In the genomic region with DNA sequence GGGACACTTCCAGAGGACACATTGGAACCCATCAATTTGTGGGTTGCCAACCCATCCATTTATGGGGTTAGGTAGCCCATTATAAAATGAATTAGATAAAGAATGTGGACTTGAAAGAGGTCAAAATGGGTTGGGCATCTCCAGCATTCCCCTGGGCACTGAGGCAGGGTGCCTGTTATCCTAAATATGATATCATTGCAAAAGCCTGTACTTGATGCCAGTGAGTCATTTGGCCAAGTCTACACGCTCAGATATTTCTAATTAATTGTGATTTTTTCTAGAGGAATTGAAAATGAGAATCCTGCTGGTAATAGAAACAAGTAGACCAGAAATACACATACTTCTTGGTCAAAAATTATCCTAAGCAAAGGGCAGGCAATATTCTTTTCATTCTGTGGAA, we compare ENCODE assay signal across 19 cellular contexts. TPM values are rescaled to one million over a fixed set of nuclear protein-coding genes. Genes with fewer than 3 reads are reported as not detected.
DNase-seq lines count a peak whose midpoint lies in the region; ATAC-seq, FAIRE-seq and TF ChIP-seq lines count a peak whose summit lies in the region.
"Had no signal": no experiment of that assay in that cellular context is flagged by ENCODE, and none has a peak within 500 bp of the region (broad histone marks: within the 10 kb centered on the region; RNA-seq: fewer than 3 reads in every experiment).

No MANE protein-coding gene starts in this region.

- H3K27me3 ChIP-seq in SK-N-SH (ENCODE audit: insufficient read depth) (no peaks in the 10 kb centered on the region), esophagus muscularis mucosa (no peaks in the 10 kb centered on the region)

- TF ChIP-seq EP300 in SK-N-SH (IDR thresholded peaks at IDR 0.05; ENCODE audit: borderline replicate concordance in 1 of 2, low read depth in 1 of 2, low read length in 1 of 2) (no peak), esophagus muscularis mucosa (IDR thresholded peaks at IDR 0.05) (no peak)

- in situ Hi-C loops in Caki2 (cut with HindIII; ENCODE audit: low pct_unique_long_range_greater_than_20kb, low sequenced_read_pairs): no loop called here

- peaks cover 6% of the 10 kb centered on the region for H3F3A ChIP-seq in SK-N-SH (replicated peaks; ENCODE audit: insufficient read depth)

- no peak for FAIRE-seq in kidney (lab: Jason Lieb, UNC)
- FAIRE-seq: colon had no signal

- H3K79me2 ChIP-seq in SK-N-SH (ENCODE audit: insufficient read depth): peaks cover 54% of the 10 kb centered on the region

- POLR2A ChIA-PET in SK-N-SH (lab: Yijun Ruan, JAX): no interaction called here

- intact Hi-C loops in esophagus muscularis mucosa (cut with DNase I): no loop called here
- intact Hi-C loops in kidney (cut with DNase I): no loop called here

- H3K9me2 ChIP-seq in SK-N-SH: no peaks in the 10 kb centered on the region

- H3K9ac ChIP-seq in SK-N-SH: no peak overlapping the region
- H3K9ac ChIP-seq in kidney (ENCODE audit: low read length in 2 of 2): no peak overlapping the region

- peak; percentile 64 for DNase-seq in Caki2 (ENCODE audit: low read depth)
- no peak for DNase-seq in SK-N-SH
- DNase-seq in esophagus muscularis mucosa (ENCODE audit: extremely low spot score): no peak
- no peak for DNase-seq in omental fat pad (ENCODE audit: low spot score)
- DNase-seq in kidney: no peak
- DNase-seq in activated CD4-positive, alpha-beta T cell treated with anti-CD3 and anti-CD28 coated beads for 4 hours: no peak
- DNase-seq in activated effector memory CD4-positive, alpha-beta T cell treated with Interleukin-2 at 50 U/mL for 16 hours: no peak
- DNase-seq: activated CD8-positive, alpha-beta T cell treated with anti-CD3 and anti-CD28 coated beads, Interleukin-2, amount 10 ng/mL, durations not matched to agents 7 days and 5 days; head of caudate nucleus; NCI-H1417 treated with DMSO at 0.1 percent for 48 hours; NCI-H345; stimulated activated naive CD8-positive, alpha-beta T cell treated with anti-CD3 and anti-CD28 coated beads, Interleukin-15, Interleukin-2, amounts not matched to agents 100 U/mL and 50 U/mL, for 24 hours; T-helper 1 cell had no signal

- TF ChIP-seq CTCF in SK-N-SH (IDR thresholded peaks at IDR 0.05): no peak
- no peak for TF ChIP-seq CTCF in esophagus muscularis mucosa (IDR thresholded peaks at IDR 0.05)
- TF ChIP-seq CTCF in omental fat pad (IDR thresholded peaks at IDR 0.05): no peak
- TF ChIP-seq CTCF in kidney (IDR thresholded peaks at IDR 0.05; ENCODE audit: borderline replicate concordance, extremely low read depth, insufficient read depth): no peak

- H3K4me1 ChIP-seq in SK-N-SH (ENCODE audit: control insufficient read depth in 1 of 2, insufficient read depth in 2 of 2, low read depth in 1 of 2, low read length in 1 of 2) (peaks cover 8 to 19% of the 10 kb centered on the region in 2 experiments; a peak in 3 of 4 replicates), esophagus muscularis mucosa (peaks cover 39 to 91% (median 80%) of the 10 kb centered on the region in 4 donors), kidney (ENCODE audit: control insufficient read depth in 1 of 2, insufficient read depth in 1 of 2, low read depth in 1 of 2, low read length in 2 of 2) (peaks cover 11 to 33% of the 10 kb centered on the region in 2 donors)

- WGBS in SK-N-SH (ENCODE audit: low lambda C conversion rate): 47% methylated on average over 1 of the region's 1 CpG
- WGBS in esophagus muscularis mucosa: 35% methylated on average over 1 of the region's 1 CpG

- CTCF ChIA-PET in SK-N-SH (lab: Yijun Ruan, JAX): no interaction called here

- no peak overlapping the region for H3K4me3 ChIP-seq in SK-N-SH (ENCODE audit: low read depth in 2 of 2, low read length in 1 of 2)
- H3K4me3 ChIP-seq in esophagus muscularis mucosa: no peak overlapping the region
- H3K4me3 ChIP-seq in kidney (ENCODE audit: low read length in 2 of 2): no peak overlapping the region

- H3K9me3 ChIP-seq in SK-N-SH: no peaks in the 10 kb centered on the region
- H3K9me3 ChIP-seq in esophagus muscularis mucosa: no peaks in the 10 kb centered on the region
- no peaks in the 10 kb centered on the region for H3K9me3 ChIP-seq in kidney (ENCODE audit: control insufficient read depth in 1 of 2, low read length in 2 of 2)

- TF ChIP-seq RAD21 in SK-N-SH (IDR thresholded peaks at IDR 0.05; ENCODE audit: low read length): no peak

- H4K20me1 ChIP-seq in SK-N-SH (ENCODE audit: insufficient read depth): peaks cover 19% of the 10 kb centered on the region

- H2AFZ ChIP-seq in SK-N-SH (ENCODE audit: low read depth): no peak overlapping the region

- TF ChIP-seq POLR2A in esophagus muscularis mucosa (IDR thresholded peaks at IDR 0.05; ENCODE audit: low read depth): no peak

- H3K4me2 ChIP-seq in SK-N-SH: no peak overlapping the region

- H3K27ac ChIP-seq in SK-N-SH (ENCODE audit: low read depth in 2 of 2, low read length in 1 of 2): no peak overlapping the region
- H3K27ac ChIP-seq in esophagus muscularis mucosa (replicated peaks in 1 of 4): peak overlapping the region; percentile 66 to 74 (median 67)
- H3K27ac ChIP-seq in kidney (ENCODE audit: low read depth in 2 of 2, low read length in 2 of 2): no peak overlapping the region

- ATAC-seq in omental fat pad (ENCODE audit: low FRiP score) (peak; percentile 73), HG03175 (IDR thresholded peaks at IDR 0.05; ENCODE audit: unreplicated experiment) (no peak)
- ATAC-seq: activated CD8-positive, alpha-beta T cell treated with anti-CD3 and anti-CD28 coated beads, Interleukin-2, amount 10 ng/mL, durations not matched to agents 7 days and 5 days; HCT116; natural killer cell treated with Interleukin-12 subunit alpha and Interleukin-12 subunit beta and Interleukin-15 and Interleukin-18, amount 100 ng/mL, for 72 hours; stimulated activated naive CD8-positive, alpha-beta T cell treated with anti-CD3 and anti-CD28 coated beads, Interleukin-15, Interleukin-2, amounts not matched to agents 100 U/mL and 50 U/mL, for 24 hours had no signal

- H3K36me3 ChIP-seq in SK-N-SH (replicated peaks in 1 of 2; ENCODE audit: control insufficient read depth in 1 of 2, insufficient read depth in 2 of 2, low read length in 1 of 2) (peaks cover 32 to 43% of the 10 kb centered on the region in 2 experiments), esophagus muscularis mucosa (peaks cover 13 to 47% (median 31%) of the 10 kb centered on the region in 4 donors), kidney (ENCODE audit: control insufficient read depth in 1 of 2, insufficient read depth in 2 of 2, low read length in 2 of 2) (peaks cover 11 to 12% of the 10 kb centered on the region in 2 donors)

TF ChIP-seq in SK-N-SH, 30 proteins besides CTCF, POLR2A, EP300 and RAD21:
- TF ChIP-seq, protein P1, sequence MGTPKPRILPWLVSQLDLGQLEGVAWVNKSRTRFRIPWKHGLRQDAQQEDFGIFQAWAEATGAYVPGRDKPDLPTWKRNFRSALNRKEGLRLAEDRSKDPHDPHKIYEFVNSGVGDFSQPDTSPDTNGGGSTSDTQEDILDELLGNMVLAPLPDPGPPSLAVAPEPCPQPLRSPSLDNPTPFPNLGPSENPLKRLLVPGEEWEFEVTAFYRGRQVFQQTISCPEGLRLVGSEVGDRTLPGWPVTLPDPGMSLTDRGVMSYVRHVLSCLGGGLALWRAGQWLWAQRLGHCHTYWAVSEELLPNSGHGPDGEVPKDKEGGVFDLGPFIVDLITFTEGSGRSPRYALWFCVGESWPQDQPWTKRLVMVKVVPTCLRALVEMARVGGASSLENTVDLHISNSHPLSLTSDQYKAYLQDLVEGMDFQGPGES (IDR thresholded peaks at IDR 0.05; ENCODE audit: low read depth, low read length): no peak
- peak; percentile 21; the same call in 1 of the 2 replicates for TF ChIP-seq FOSL2 (IDR thresholded peaks at IDR 0.05; ENCODE audit: borderline replicate concordance, low read depth)
TF ChIP-seq in SK-N-SH: peak in this region for 1.

RNA-seq across cellular contexts. Expression of a gene that starts 21.9 kb away (rescaled TPM):
- total RNA-seq in Caki2 (2014; rRNA removed; shearing (Covaris generic); ENCODE audit: low replicate concordance): 135 and 160 TPM in 2 replicates
- polyA plus RNA-seq in SK-N-SH (2012; rRNA removed) (34.9 and 36.1 TPM in 2 replicates), kidney (ENCODE audit: insufficient read depth, low read depth, low replicate concordance) (47.4 TPM)
- polyA plus RNA-seq in SK-N-SH (2012; cell fraction: cytosol; rRNA removed): 12.3 and 24.5 TPM in 2 replicates
- 18.3 and 24.7 TPM in 2 replicates for polyA plus RNA-seq in SK-N-SH (2012; cell fraction: nucleus; rRNA removed)
- total RNA-seq in esophagus muscularis mucosa (100 to 1,000 TPM; 194 to 469 (median 307) TPM), omental fat pad (10 to 100 TPM; 36.8 to 97.9 (median 72.8) TPM), kidney (141 TPM)

RNA-seq across cellular contexts. Expression of a gene that starts 42.5 kb away (rescaled TPM):
- not detected in 2 replicates for total RNA-seq in Caki2 (2014; rRNA removed; shearing (Covaris generic); ENCODE audit: low replicate concordance)
- 0.05 and 0.10 TPM in 2 replicates for polyA plus RNA-seq in SK-N-SH (2012; rRNA removed)
- polyA plus RNA-seq in SK-N-SH (2012; cell fraction: cytosol; rRNA removed): 0.08 and 0.10 TPM in 2 replicates
- polyA plus RNA-seq in SK-N-SH (2012; cell fraction: nucleus; rRNA removed): 0.33 and 0.36 TPM in 2 replicates
- not detected for total RNA-seq in esophagus muscularis mucosa
- total RNA-seq in omental fat pad: not detected
- not detected for total RNA-seq in kidney
- polyA plus RNA-seq in kidney (ENCODE audit: insufficient read depth, low read depth, low replicate concordance): not detected
- total RNA-seq: activated CD8-positive, alpha-beta T cell treated with anti-CD3 and anti-CD28 coated beads, Interleukin-2, amount 10 ng/mL, durations not matched to agents 7 days and 5 days; HT1080; natural killer cell treated with Interleukin-12 subunit alpha and Interleukin-12 subunit beta and Interleukin-15 and Interleukin-18, amount 100 ng/mL, for 72 hours; urinary bladder had no signal
- polyA plus RNA-seq: urinary bladder had no signal

Comparison
In these comparisons a context has a peak if more than half of its experiments do, and no peak if none do; other contexts are left out.
1. H3K27ac ChIP-seq: peak in esophagus muscularis mucosa (4 of 4); none in SK-N-SH (0 of 2) and kidney (0 of 2).